In genomic region chr12:49017764-49018281, GRCh38 we compare ENCODE assay signal across 10 cellular contexts. TPM values are rescaled to one million over a fixed set of nuclear protein-coding genes. Genes with fewer than 3 reads are reported as not detected.
A peak's percentile ranks its signal among the peaks of the same experiment; 100 is the strongest.
DNase-seq lines count a peak whose midpoint lies in the region; ATAC-seq, FAIRE-seq and TF ChIP-seq lines count a peak whose summit lies in the region.
"Had no signal": no experiment of that assay in that cellular context is flagged by ENCODE, and none has a peak within 500 bp of the region (broad histone marks: within the 10 kb centered on the region; RNA-seq: fewer than 3 reads in every experiment).

No MANE protein-coding gene starts in this region.

- no peak for FAIRE-seq in astrocyte (lab: Jason Lieb, UNC)

- peak; percentile 17 for ATAC-seq in GM21825 (IDR thresholded peaks at IDR 0.05; ENCODE audit: unreplicated experiment)

- H3K27me3 Mint-ChIP-seq in Caco-2 (ENCODE audit: insufficient read depth, unreplicated experiment), result no peaks in the 10 kb centered on the region
- no peaks in the 10 kb centered on the region for H3K27me3 Mint-ChIP-seq in astrocyte (ENCODE audit: low read depth, unreplicated experiment)

- H3K27ac Mint-ChIP-seq in Caco-2 (ENCODE audit: unreplicated experiment), result peak overlapping the region; percentile 98
- peak overlapping the region; percentile 98 for H3K27ac Mint-ChIP-seq in astrocyte (ENCODE audit: unreplicated experiment)

- peaks cover 19% of the 10 kb centered on the region for H4K20me1 ChIP-seq in astrocyte (ENCODE audit: insufficient read depth, low read length)

- intact Hi-C loops in Caco-2 (cut with micrococcal nuclease; ENCODE audit: unreplicated experiment), result loop anchor here (1.0 kb wide), 2 partner anchors 23 to 61 kb away; partner anchors contain the start of gene ARF3

- TF ChIP-seq CTCF in Caco-2 (IDR thresholded peaks at IDR 0.05; ENCODE audit: insufficient read depth in 1 of 2, low read depth in 1 of 2, low read length in 1 of 2, severe bottlenecking in 1 of 2, unreplicated experiment in 1 of 2) (no peak), astrocyte (IDR thresholded peaks at IDR 0.05; ENCODE audit: insufficient read depth, low read depth, low read length) (no peak)

- BruUV-seq in Caco-2 (replicated peaks; lab: Mats Ljungman, UMichigan), result no TSS peak

- H3K27ac ChIP-seq in astrocyte (ENCODE audit: low read depth, low read length), result peak overlapping the region; percentile 96

- POLR2A ChIA-PET in Caco-2 (lab: Charles Lee), result interaction anchor here (0.8 to 1.0 kb wide), 3 partner anchors 20 to 60 kb away, joined by 3 to 6 read pairs (median 5); partner anchors contain the start of genes ARF3 and RHEBL1

- peaks cover 66% of the 10 kb centered on the region for H3K36me3 Mint-ChIP-seq in Caco-2 (ENCODE audit: insufficient read depth, unreplicated experiment)
- H3K36me3 Mint-ChIP-seq in astrocyte (ENCODE audit: low read depth, unreplicated experiment), result peaks cover 7% of the 10 kb centered on the region

- H3K36me3 ChIP-seq in Caco-2 (ENCODE audit: control insufficient read depth, insufficient read depth, low read length) (no peaks in the 10 kb centered on the region), astrocyte (ENCODE audit: insufficient read depth, low read length) (peaks cover 12% of the 10 kb centered on the region)

- peak overlapping the region; percentile 65 for H2AFZ ChIP-seq in astrocyte (ENCODE audit: low read depth, low read length)

- no peaks in the 10 kb centered on the region for H3K9me3 ChIP-seq in Caco-2
- no peaks in the 10 kb centered on the region for H3K9me3 ChIP-seq in astrocyte (ENCODE audit: insufficient read depth, low read depth, low read length)

- H3K4me3 Mint-ChIP-seq in Caco-2 (ENCODE audit: unreplicated experiment) (peak overlapping the region; percentile 91), astrocyte (ENCODE audit: unreplicated experiment) (peak overlapping the region; percentile 94)

- peaks cover 32% of the 10 kb centered on the region for H3K79me2 ChIP-seq in astrocyte (ENCODE audit: insufficient read depth, low read length)

- peak overlapping the region; percentile 91 for H3K4me2 ChIP-seq in astrocyte (ENCODE audit: low read length)

- DNase-seq in Caco-2 (no peak), NCI-H69 (lab: John Stamatoyannopoulos, UW) (peak; percentile 55), astrocyte (ENCODE audit: low read depth) (peak; percentile 48), iris pigment epithelial cell (ENCODE audit: low read depth) (peak; percentile 47), HK-2 (ENCODE audit: unreplicated experiment) (no peak), NCI-H2196 treated with DMSO at 0.1 percent for 48 hours (lab: John Stamatoyannopoulos, UW; ENCODE audit: unreplicated experiment) (no peak)
- peak; percentile 33 to 44 for DNase-seq in stimulated activated CD8-positive, alpha-beta memory T cell treated with anti-CD3 and anti-CD28 coated beads, Interleukin-2, amount 100 ng/mL, for 48 hours (ENCODE audit: low read depth in 2 of 2)

- no peaks in the 10 kb centered on the region for H3K27me3 ChIP-seq in Caco-2 (replicated peaks; ENCODE audit: control insufficient read depth, insufficient read depth, low read length)
- no peaks in the 10 kb centered on the region for H3K27me3 ChIP-seq in astrocyte (ENCODE audit: insufficient read depth, low read length)

- H3K4me1 ChIP-seq in Caco-2 (0 out of 2 replicates have a peak, but pooled peaks cover 4% of the 10 kb centered on the region), astrocyte (ENCODE audit: insufficient read depth, low read length) (peaks cover 13% of the 10 kb centered on the region)

- peak overlapping the region; percentile 73 for H3K4me3 ChIP-seq in Caco-2 (ENCODE audit: low read depth, low read length)
- H3K4me3 ChIP-seq in astrocyte (ENCODE audit: insufficient read depth, low read depth, low read length), result peak overlapping the region; percentile 98

- no peaks in the 10 kb centered on the region for H3K9me3 Mint-ChIP-seq in Caco-2 (ENCODE audit: unreplicated experiment)
- no peaks in the 10 kb centered on the region for H3K9me3 Mint-ChIP-seq in astrocyte (ENCODE audit: unreplicated experiment)

- H3K4me1 Mint-ChIP-seq in Caco-2 (ENCODE audit: low read depth, unreplicated experiment) (peaks cover 19% of the 10 kb centered on the region), astrocyte (ENCODE audit: low read depth, unreplicated experiment) (peaks cover 19% of the 10 kb centered on the region)

- peak overlapping the region; percentile 98 for H3K9ac ChIP-seq in astrocyte (ENCODE audit: low read length)

- CTCF ChIA-PET in Caco-2 (lab: Charles Lee), result interaction anchor here (0.6 to 1.9 kb wide), 11 partner anchors 12 to 329 kb away, joined by 3 to 18 read pairs (median 5); partner anchors contain the start of genes ARF3, DDN, DNAJC22 and RHEBL1

RNA-seq across cellular contexts. Expression of gene PRKAG1, which starts 0.8 kb away (rescaled TPM):
- total RNA-seq in Caco-2 (2022) (60.3 and 61.4 TPM in 2 replicates), astrocyte (47.1 and 49.6 TPM in 2 replicates)

RNA-seq across cellular contexts. Expression of gene DDN, which starts 18.6 kb away (rescaled TPM):
- total RNA-seq in Caco-2 (2022) (1.7 and 1.9 TPM in 2 replicates), astrocyte (0.50 and 0.55 TPM in 2 replicates)
- total RNA-seq: subcutaneous adipose tissue had no signal

RNA-seq across cellular contexts. Expression of gene WNT1, which starts 39.7 kb away (rescaled TPM):
- 0.63 TPM in 1 of 2 replicates, not detected in the other for total RNA-seq in Caco-2 (2022)
- total RNA-seq in astrocyte, result not detected in 2 replicates
- total RNA-seq: subcutaneous adipose tissue; T-helper 1 cell treated with Interleukin-12 subunit alpha and Interleukin-12 subunit beta and Interleukin-4 antibody, amounts not matched to agents 30 ng/mL and 1 ng/mL, for 36 hours had no signal

RNA-seq across cellular contexts. Expression of gene KMT2D, which starts 42.8 kb away (rescaled TPM):
- total RNA-seq in Caco-2 (2022), result 139 and 140 TPM in 2 replicates
- total RNA-seq in astrocyte, result 81.7 and 86.9 TPM in 2 replicates

RNA-seq across cellular contexts. Expression of gene WNT10B, which starts 46.3 kb away (rescaled TPM):
- total RNA-seq in Caco-2 (2022) (4.2 and 4.4 TPM in 2 replicates), astrocyte (0.79 and 1.1 TPM in 2 replicates)

Comparison
In these comparisons a context has a peak if more than half of its experiments do, and no peak if none do; other contexts are left out.
1. DNase-seq: peak in NCI-H69 (single experiment), astrocyte (single experiment), iris pigment epithelial cell (single experiment) and stimulated activated CD8-positive, alpha-beta memory T cell treated with anti-CD3 and anti-CD28 coated beads, Interleukin-2, amount 100 ng/mL, for 48 hours (2 of 2); none in Caco-2 (0 of 2), HK-2 (single experiment) and NCI-H2196 treated with DMSO at 0.1 percent for 48 hours (single experiment).